Comparison of ENCODE assay signal across 23 cellular contexts in genomic region chr4:182874946-182875345, GRCh38. TPM values are rescaled to one million over a fixed set of nuclear protein-coding genes. Genes with fewer than 3 reads are reported as not detected.
DNase-seq lines count a peak whose midpoint lies in the region; ATAC-seq, FAIRE-seq and TF ChIP-seq lines count a peak whose summit lies in the region.
"Had no signal": no experiment of that assay in that cellular context is flagged by ENCODE, and none has a peak within 500 bp of the region (broad histone marks: within the 10 kb centered on the region; RNA-seq: fewer than 3 reads in every experiment).

No MANE protein-coding gene starts in this region.

- no peak overlapping the region for H4K5ac ChIP-seq in mesendoderm (ENCODE audit: low read length)

- no peak overlapping the region for H3K56ac ChIP-seq in mesendoderm (ENCODE audit: low read length)

- peaks cover 10% of the 10 kb centered on the region for H3K36me3 Mint-ChIP-seq in MCF 10A (ENCODE audit: insufficient read depth, unreplicated experiment)

- H3K4me3 Mint-ChIP-seq in MCF 10A (ENCODE audit: unreplicated experiment) = no peak overlapping the region
- H3K4me3 Mint-ChIP-seq: CD8-positive, alpha-beta T cell had no signal

- no peak overlapping the region for H2AK5ac ChIP-seq in mesendoderm (ENCODE audit: low read length)

- TF ChIP-seq EP300 in neural cell (conservative IDR thresholded peaks at IDR 0.05; ENCODE audit: poor library complexity, severe bottlenecking) = no peak

- H3K79me1 ChIP-seq in mesendoderm (ENCODE audit: low read length) = no peaks in the 10 kb centered on the region

- TF ChIP-seq RAD21 in neural cell (conservative IDR thresholded peaks at IDR 0.05) = no peak

- no peak overlapping the region for H2BK5ac ChIP-seq in mesendoderm (ENCODE audit: low read length)

- no peaks in the 10 kb centered on the region for H3F3A ChIP-seq in neural cell (ENCODE audit: insufficient read depth, low read length, poor library complexity, severe bottlenecking)

- no peak overlapping the region for H3K18ac ChIP-seq in mesendoderm (ENCODE audit: low read length)

- no TSS peak for BruUV-seq in MCF 10A (replicated peaks; lab: Mats Ljungman, UMichigan)

- H3K27me3 Mint-ChIP-seq in MCF 10A (ENCODE audit: insufficient read depth, unreplicated experiment) = no peaks in the 10 kb centered on the region

- no peak overlapping the region for H3K27ac ChIP-seq in BLaER1 treated with 17β-estradiol and CSF1 and Interleukin-3, amounts not matched to agents 10 nM and 100 nM
- H3K27ac ChIP-seq in neural cell (ENCODE audit: low read length) = peak overlapping the region; percentile 37
- no peak overlapping the region for H3K27ac ChIP-seq in spleen
- H3K27ac ChIP-seq in mesendoderm (ENCODE audit: low read depth, low read length) = no peak overlapping the region
- H3K27ac ChIP-seq: C4-2B had no signal

- CTCF ChIA-PET in MCF 10A (lab: Yijun Ruan, JAX) = interaction anchor here (0.5 kb wide), 1 partner anchor 17 kb away, joined by 3 read pairs; no protein-coding TSS in a partner anchor

- no peak overlapping the region for H3K4me3 ChIP-seq in BLaER1 treated with 17β-estradiol and CSF1 and Interleukin-3, amounts not matched to agents 10 nM and 100 nM
- H3K4me3 ChIP-seq in bronchial epithelial cell (ENCODE audit: low read depth, low read length) (no peak overlapping the region), neural cell (ENCODE audit: low read length) (no peak overlapping the region), spleen (no peak overlapping the region), mesendoderm (ENCODE audit: low read length) (no peak overlapping the region)

- H2BK120ac ChIP-seq in mesendoderm (ENCODE audit: low read depth, low read length) = no peak overlapping the region

- no peak overlapping the region for H3K23ac ChIP-seq in mesendoderm (ENCODE audit: low read length)

- TF ChIP-seq POLR2A in spleen (IDR thresholded peaks at IDR 0.05) = no peak

- H3K4me2 ChIP-seq in BLaER1 treated with 17β-estradiol and CSF1 and Interleukin-3, amounts not matched to agents 10 nM and 100 nM = peak overlapping the region; percentile 54 to 81 (median 64)
- H3K4me2 ChIP-seq in neural cell (ENCODE audit: low read length) (no peak overlapping the region), mesendoderm (ENCODE audit: low read length) (no peak overlapping the region)

- H3K27ac Mint-ChIP-seq in MCF 10A (ENCODE audit: low read depth, unreplicated experiment) = no peak overlapping the region
- H3K27ac Mint-ChIP-seq: CD8-positive, alpha-beta T cell had no signal

- no peak overlapping the region for H4K8ac ChIP-seq in mesendoderm (ENCODE audit: low read depth, low read length)

- peaks cover 0 to 4% (median 0%) of the 10 kb centered on the region in 11 experiments; a peak in 2 of 22 replicates for H3K36me3 ChIP-seq in BLaER1 treated with 17β-estradiol and CSF1 and Interleukin-3, amounts not matched to agents 10 nM and 100 nM
- H3K36me3 ChIP-seq in bronchial epithelial cell (ENCODE audit: control insufficient read depth, insufficient read depth, low read length) (peaks cover 3% of the 10 kb centered on the region), neural cell (ENCODE audit: insufficient read depth, low read length) (no peaks in the 10 kb centered on the region), spleen (peaks cover 0 to 42% (median 0%) of the 10 kb centered on the region in 6 donors), mesendoderm (ENCODE audit: control insufficient read depth, insufficient read depth, low read length) (no peaks in the 10 kb centered on the region)

- peaks cover 0 to 43% (median 0%) of the 10 kb centered on the region in 11 experiments; a peak in 9 of 22 replicates for H3K27me3 ChIP-seq in BLaER1 treated with 17β-estradiol and CSF1 and Interleukin-3, amounts not matched to agents 10 nM and 100 nM
- H3K27me3 ChIP-seq in bronchial epithelial cell (ENCODE audit: control insufficient read depth, insufficient read depth, low read length) (no peaks in the 10 kb centered on the region), neural cell (ENCODE audit: insufficient read depth, low read depth, low read length) (no peaks in the 10 kb centered on the region), spleen (replicated peaks in 1 of 7) (peaks cover 0 to 31% (median 0%) of the 10 kb centered on the region in 7 donors), mesendoderm (ENCODE audit: insufficient read depth, low read length, poor library complexity) (no peaks in the 10 kb centered on the region)

- H3K4ac ChIP-seq in mesendoderm (ENCODE audit: low read depth, low read length) = no peak overlapping the region

- no peaks in the 10 kb centered on the region for H3K9me3 ChIP-seq in BLaER1 treated with 17β-estradiol and CSF1 and Interleukin-3, amounts not matched to agents 10 nM and 100 nM (replicated peaks in 1 of 11)
- H3K9me3 ChIP-seq in neural cell (ENCODE audit: low read length) = no peaks in the 10 kb centered on the region
- H3K9me3 ChIP-seq in spleen = no peaks in the 10 kb centered on the region
- H3K9me3 ChIP-seq: Caco-2 had no signal

- H3K9me2 ChIP-seq in neural cell (ENCODE audit: insufficient read depth, low read length) = no peaks in the 10 kb centered on the region

- ATAC-seq in HG02642 (IDR thresholded peaks at IDR 0.05; ENCODE audit: poor library complexity, unreplicated experiment) = no peak
- ATAC-seq: CD8-positive, alpha-beta T cell; PC-3; SK-N-SH treated with all-trans-retinoic acid at 6 μM for 48 hours had no signal

- H3K79me2 ChIP-seq in neural cell (replicated peaks; ENCODE audit: insufficient read depth, low read length) = no peaks in the 10 kb centered on the region
- H3K79me2 ChIP-seq in mesendoderm (ENCODE audit: control insufficient read depth, insufficient read depth, low read length) = no peaks in the 10 kb centered on the region

- H2AFZ ChIP-seq in neural cell (ENCODE audit: low read depth, low read length) = no peak overlapping the region

- no peaks in the 10 kb centered on the region for H3K4me1 Mint-ChIP-seq in MCF 10A (ENCODE audit: insufficient read depth, unreplicated experiment)

- peaks cover 0 to 54% (median 18%) of the 10 kb centered on the region in 11 experiments; a peak in 11 of 22 replicates for H4K20me1 ChIP-seq in BLaER1 treated with 17β-estradiol and CSF1 and Interleukin-3, amounts not matched to agents 10 nM and 100 nM
- no peaks in the 10 kb centered on the region for H4K20me1 ChIP-seq in neural cell (ENCODE audit: insufficient read depth)

- FAIRE-seq in bronchial epithelial cell (lab: Jason Lieb, UNC) = peak; percentile 23
- FAIRE-seq: A204.1, GM18507 had no signal

- no peaks in the 10 kb centered on the region for H3K9me3 Mint-ChIP-seq in MCF 10A (ENCODE audit: unreplicated experiment)
- H3K9me3 Mint-ChIP-seq: CD8-positive, alpha-beta T cell had no signal

- DNase-seq in bronchial epithelial cell (ENCODE audit: low read depth) (no peak), spleen (peak; percentile 47), MCF 10A (ENCODE audit: unreplicated experiment) (no peak), mesendoderm (no peak)
- DNase-seq: AML-193; Caco-2; CD8-positive, alpha-beta T cell; DMS 273 treated with DMSO at 0.1 percent for 48 hours; DND-41; NCI-H1092 treated with DMSO at 0.1 percent for 48 hours; NCI-H1436; NCI-H1930; NCI-H446; NCI-H524 treated with DMSO at 0.1 percent for 48 hours; NCI-H774; PC-3 had no signal

- no peak overlapping the region for H3K9ac ChIP-seq in BLaER1 treated with 17β-estradiol and CSF1 and Interleukin-3, amounts not matched to agents 10 nM and 100 nM
- H3K9ac ChIP-seq in neural cell (ENCODE audit: low read length) (peak overlapping the region; percentile 3), mesendoderm (ENCODE audit: low read length) (no peak overlapping the region)

- no peak for TF ChIP-seq CTCF in bronchial epithelial cell (IDR thresholded peaks at IDR 0.05; ENCODE audit: insufficient read depth, low read length, severe bottlenecking)
- TF ChIP-seq CTCF in neural cell (IDR thresholded peaks at IDR 0.05; ENCODE audit: poor library complexity, severe bottlenecking) = no peak
- TF ChIP-seq CTCF in spleen (IDR thresholded peaks at IDR 0.05 in 8 of 11, conservative IDR thresholded peaks at IDR 0.05 in 3 of 11) = no peak
- TF ChIP-seq CTCF in MCF 10A (IDR thresholded peaks at IDR 0.05; ENCODE audit: unreplicated experiment) = no peak

- WGBS in spleen, 5 donors = 62 to 79% (median 76%) methylated on average over 10 of the region's 10 CpGs
- no CpG with 5 or more reads among the region's 10 CpGs for WGBS in mesendoderm (ENCODE audit: extremely low coverage, insufficient coverage, low lambda C conversion rate)

- peaks cover 17 to 26% (median 25%) of the 10 kb centered on the region in 10 experiments for H3K4me1 ChIP-seq in BLaER1 treated with 17β-estradiol and CSF1 and Interleukin-3, amounts not matched to agents 10 nM and 100 nM
- H3K4me1 ChIP-seq in spleen (peaks cover 0 to 33% (median 18%) of the 10 kb centered on the region in 6 donors), mesendoderm (ENCODE audit: control insufficient read depth, low read depth, low read length) (no peaks in the 10 kb centered on the region)
- H3K4me1 ChIP-seq: Caco-2 had no signal

- intact Hi-C loops in spleen (cut with DNase I; ENCODE audit: low total_unique reads) = no loop called here
- intact Hi-C loops in MCF 10A (cut with micrococcal nuclease) = no loop called here

- H2BK15ac ChIP-seq in mesendoderm (replicated peaks; ENCODE audit: low read depth) = no peak overlapping the region

- POLR2A ChIA-PET in MCF 10A (lab: Yijun Ruan, JAX) = interaction anchor here (1.2 kb wide), 1 partner anchor 10 kb away, joined by 3 read pairs; no protein-coding TSS in a partner anchor

TF ChIP-seq in neural cell, 6 proteins besides CTCF, POLR2A, EP300 and RAD21:
- TF ChIP-seq EZH2 (IDR thresholded peaks at IDR 0.05; ENCODE audit: borderline replicate concordance, insufficient read depth, low read length, poor library complexity, severe bottlenecking) (no peak), MXI1 (conservative IDR thresholded peaks at IDR 0.05; ENCODE audit: poor library complexity, severe bottlenecking) (no peak), POLR2AphosphoS5 (IDR thresholded peaks at IDR 0.05) (no peak), SMC3 (conservative IDR thresholded peaks at IDR 0.05; ENCODE audit: poor library complexity) (no peak)

RNA-seq across cellular contexts. Expression of gene DCTD, which starts 42.2 kb away (rescaled TPM):
- total RNA-seq in bronchial epithelial cell (102 and 105 TPM in 2 replicates), spleen (10 to 100 TPM; 63.9 to 97.2 (median 77.8) TPM), MCF 10A (2022) (168 and 180 TPM in 2 replicates)
- polyA plus RNA-seq in neural cell (26.4 and 26.9 TPM in 2 replicates), spleen (10 to 100 TPM; 40.4 to 58.5 (median 46.8) TPM)
- 19.2 and 22.5 TPM in 2 replicates for polyA minus RNA-seq in neural cell
- polyA plus RNA-seq in mesendoderm (2013, experiment 1 of 2) = 70.5 TPM
- 73.6 TPM for polyA plus RNA-seq in mesendoderm (2013, experiment 2 of 2)

Comparison
In these comparisons a context has a peak if more than half of its experiments do, and no peak if none do; other contexts are left out.
1. H3K4me2 ChIP-seq: peak in BLaER1 treated with 17β-estradiol and CSF1 and Interleukin-3, amounts not matched to agents 10 nM and 100 nM (11 of 11); none in neural cell (single experiment) and mesendoderm (single experiment).